In the genomic region with DNA sequence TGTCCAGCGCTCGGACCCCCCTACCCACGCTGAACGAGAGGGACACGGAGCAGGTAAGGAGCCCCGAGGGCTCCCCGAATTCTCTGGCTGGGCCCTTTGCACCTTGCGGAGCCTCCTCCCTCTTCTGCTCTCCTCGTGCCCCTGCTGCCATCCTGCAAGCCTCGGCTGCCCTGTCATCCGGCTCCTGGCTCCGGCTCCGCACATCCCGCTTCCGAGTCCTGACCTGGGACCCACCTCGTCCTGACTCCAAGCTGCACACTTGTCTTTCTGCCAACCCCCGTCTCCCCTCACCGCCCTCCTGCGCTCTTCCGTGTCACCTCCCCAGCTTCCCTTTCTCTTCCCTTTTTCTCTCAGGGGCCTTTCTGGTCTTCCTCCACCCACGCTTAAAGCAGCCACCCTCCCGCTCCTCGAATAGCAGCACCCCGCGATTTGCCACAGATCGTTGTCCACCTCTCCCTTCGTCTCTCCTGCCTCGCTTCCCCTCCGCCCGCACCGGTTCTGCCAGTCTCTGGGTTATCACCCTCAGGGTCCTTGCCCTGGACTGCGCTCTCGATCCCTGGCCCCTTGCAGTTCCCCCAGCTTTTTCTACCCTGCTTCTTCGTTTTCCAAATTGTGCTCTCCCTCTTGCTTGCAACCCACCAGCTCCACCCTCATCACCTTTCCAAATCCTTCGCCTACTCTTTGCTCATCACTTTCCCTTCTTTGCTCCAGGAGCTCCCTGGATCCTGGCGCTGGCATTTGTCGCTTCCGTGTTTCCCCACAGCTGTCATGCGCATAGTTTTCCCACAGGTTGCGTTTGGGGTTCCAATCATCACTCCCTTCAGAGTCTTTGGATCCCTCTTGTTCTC, we compare ENCODE assay signal across 8 cellular contexts. TPM values are rescaled to one million over a fixed set of nuclear protein-coding genes. Genes with fewer than 3 reads are reported as not detected.
A peak's percentile ranks its signal among the peaks of the same experiment; 100 is the strongest.
DNase-seq lines count a peak whose midpoint lies in the region; ATAC-seq, FAIRE-seq and TF ChIP-seq lines count a peak whose summit lies in the region.

No MANE protein-coding gene starts in this region.

- in situ Hi-C loops in Panc1 (cut with HindIII; ENCODE audit: low pct_unique_long_range_greater_than_20kb, low sequenced_read_pairs) (no loop called here), GM12878 (cut with MboI) (loop anchor here (5.0 kb wide), 2 partner anchors 108 to 308 kb away; no protein-coding TSS in a partner anchor)

- TF ChIP-seq EP300 in GM12878 (IDR thresholded peaks at IDR 0.05; ENCODE audit: borderline replicate concordance in 1 of 2, control insufficient read depth in 1 of 2, low read depth in 2 of 2, low read length in 2 of 2) = no peak

- ATAC-seq in GM21737 (IDR thresholded peaks at IDR 0.05; ENCODE audit: unreplicated experiment) (peak; percentile 6), Panc1 (no peak), GM12878 (peak; percentile 0; the same call in 1 of the 3 replicates), GM19463 (IDR thresholded peaks at IDR 0.05; ENCODE audit: unreplicated experiment) (no peak)

- H3K9ac ChIP-seq in GM12878 (ENCODE audit: control insufficient read depth, insufficient read depth, low read length) = peak overlapping the region; percentile 88

- peaks cover 9% of the 10 kb centered on the region for H4K20me1 ChIP-seq in GM12878 (ENCODE audit: control insufficient read depth, insufficient read depth)

- no peaks in the 10 kb centered on the region for H3K27me3 ChIP-seq in Panc1 (ENCODE audit: control insufficient read depth, insufficient read depth, low read length)
- no peaks in the 10 kb centered on the region for H3K27me3 ChIP-seq in GM12878 (replicated peaks in 1 of 2; ENCODE audit: control insufficient read depth in 2 of 2, insufficient read depth in 2 of 2, low read length in 1 of 2)

- no peak for FAIRE-seq in GM12878 (lab: Jason Lieb, UNC)

- SMC1A ChIA-PET in GM12878 (lab: Charles Lee; ENCODE audit: uncharacterized antibody, unreplicated experiment) = interaction anchor here (0.6 to 18.4 kb wide), 8 partner anchors 10 to 146 kb away, joined by 3 to 234 read pairs (median 12); no protein-coding TSS in a partner anchor

- POLR2A ChIA-PET in Panc1 (lab: Charles Lee) = interaction anchor here (0.6 to 0.7 kb wide), 2 partner anchors 24 to 57 kb away, joined by 3 read pairs; no protein-coding TSS in a partner anchor
- POLR2A ChIA-PET in GM12878 (lab: Charles Lee) = interaction anchor here (0.6 to 1.9 kb wide), 6 partner anchors 11 to 112 kb away, joined by 3 to 8 read pairs (median 4); no protein-coding TSS in a partner anchor

- RAD21 ChIA-PET in GM12878 (lab: Charles Lee; ENCODE audit: unreplicated experiment) = interaction anchor here (0.9 to 7.1 kb wide), 13 partner anchors 8 to 135 kb away, joined by 3 to 101 read pairs (median 4); partner anchors contain the start of genes COX8A and NAA40

- H3K4me2 ChIP-seq in GM12878 (ENCODE audit: control insufficient read depth, insufficient read depth) = peak overlapping the region; percentile 91

- 2% methylated on average over 38 of the region's 40 CpGs for WGBS in GM12878 (ENCODE audit: insufficient coverage, insufficient replicate concordance, low lambda C conversion rate, missing lambda C conversion rate)

- CTCF ChIA-PET in Panc1 (lab: Charles Lee) = interaction anchor here (0.7 kb wide), 1 partner anchor 158 kb away, joined by 5 read pairs; no protein-coding TSS in a partner anchor
- CTCF ChIA-PET in GM12878 (lab: Yijun Ruan, JAX) = interaction anchor here (0.6 to 8.5 kb wide), 8 partner anchors 16 to 107 kb away, joined by 3 to 271 read pairs (median 6); no protein-coding TSS in a partner anchor

- TF ChIP-seq POLR2A in GM12878 (IDR thresholded peaks at IDR 0.05; ENCODE audit: low read depth, low read length) = no peak

- H3K79me2 ChIP-seq in GM12878 (ENCODE audit: control insufficient read depth, insufficient read depth, low read length) = peaks cover 56% of the 10 kb centered on the region

- BruUV-seq in Panc1 (replicated peaks; lab: Mats Ljungman, UMichigan) (no TSS peak), GM12878 (replicated peaks; lab: Mats Ljungman, UMichigan) (TSS peak; percentile 71)

- no peaks in the 10 kb centered on the region for H3K9me3 ChIP-seq in Panc1 (ENCODE audit: control insufficient read depth, insufficient read depth, low read depth, low read length)
- no peaks in the 10 kb centered on the region for H3K9me3 ChIP-seq in GM12878 (replicated peaks; ENCODE audit: control insufficient read depth, insufficient read depth, low read length)

- H3K4me1 ChIP-seq in Panc1 (ENCODE audit: control insufficient read depth, insufficient read depth, low read length) (peaks cover 18% of the 10 kb centered on the region), GM12878 (ENCODE audit: control insufficient read depth, insufficient read depth, low read length) (peaks cover 22% of the 10 kb centered on the region)

- no peak overlapping the region; the same call in 1 of the 2 replicates for H2AFZ ChIP-seq in GM12878 (ENCODE audit: control insufficient read depth, low read depth, low read length)

- H3K27ac ChIP-seq in Panc1 (ENCODE audit: low read length) (peak overlapping the region; percentile 88), GM12878 (ENCODE audit: control insufficient read depth, insufficient read depth) (peak overlapping the region; percentile 82)

- H3K36me3 ChIP-seq in Panc1 (ENCODE audit: control insufficient read depth, insufficient read depth, low read length) (no peaks in the 10 kb centered on the region), GM12878 (ENCODE audit: control insufficient read depth in 2 of 2, insufficient read depth in 2 of 2, low read length in 1 of 2) (peaks cover 0 to 2% of the 10 kb centered on the region in 2 experiments; a peak in 2 of 4 replicates)

- peak; percentile 45 for DNase-seq in CMK (ENCODE audit: low read depth)
- DNase-seq in Panc1 (ENCODE audit: low read depth, low spot score) = no peak
- no peak for DNase-seq in GM12878 (ENCODE audit: low read depth, low spot score)
- DNase-seq in kidney tubule cell (ENCODE audit: low spot score) = peak; percentile 29
- DNase-seq in stimulated activated CD4-positive, alpha-beta T cell treated with anti-CD3 and anti-CD28 coated beads, Interleukin-4, amount 100 ng/mL, for 24 hours = peak; percentile 28
- no peak for DNase-seq in GOT3 (lab: John Stamatoyannopoulos, UW)

- no peak for TF ChIP-seq RAD21 in GM12878 (IDR thresholded peaks at IDR 0.05; ENCODE audit: insufficient read depth, low read depth, low read length)

- H3K4me3 ChIP-seq in Panc1 (ENCODE audit: low read depth in 2 of 2, low read length in 2 of 2) = peak overlapping the region; percentile 88 to 94
- peak overlapping the region; percentile 99 for H3K4me3 ChIP-seq in GM12878

- TF ChIP-seq CTCF in Panc1 (IDR thresholded peaks at IDR 0.05) (no peak), GM12878 (IDR thresholded peaks at IDR 0.05 in 2 of 3, conservative IDR thresholded peaks at IDR 0.05 in 1 of 3; ENCODE audit: control insufficient read depth in 2 of 3, extremely low read depth in 1 of 3, insufficient read depth in 1 of 3, low read depth in 3 of 3, low read length in 3 of 3) (no peak)

- intact Hi-C loops in Panc1 (cut with micrococcal nuclease; ENCODE audit: unreplicated experiment) = loop anchor here (10.0 kb wide), 2 partner anchors 75 to 315 kb away; partner anchors contain the start of gene ZFTA
- intact Hi-C loops in GM12878 (cut with micrococcal nuclease; ENCODE audit: unreplicated experiment) = loop anchor here (1.0 to 5.0 kb wide), 2 partner anchors 33 to 72 kb away; partner anchors contain the start of gene ZFTA

TF ChIP-seq in GM12878, 131 proteins besides CTCF, POLR2A, EP300 and RAD21 (continues in another document):
- TF ChIP-seq MTA3 (IDR thresholded peaks at IDR 0.05; ENCODE audit: borderline replicate concordance, low read length) = no peak
- TF ChIP-seq MXI1 (IDR thresholded peaks at IDR 0.05; ENCODE audit: low read depth, low read length) = no peak
- no peak for TF ChIP-seq ZNF384 (IDR thresholded peaks at IDR 0.05; ENCODE audit: borderline replicate concordance, low read depth, low read length)

RNA-seq across cellular contexts. Expression of gene MARK2, which starts 0.8 kb away (rescaled TPM):
- 41.1 TPM for total RNA-seq in Panc1 (2021; ENCODE audit: unreplicated experiment)
- polyA plus RNA-seq in Panc1 (2012; ENCODE audit: insufficient read length) = 28.8 TPM
- total RNA-seq in GM12878 (2013; cell fraction: nucleolus; rRNA removed) = 23.7 and 26.6 TPM in 2 replicates
- total RNA-seq in GM12878 (2014; rRNA removed) = 10.7 and 14.8 TPM in 2 replicates
- 9.3 and 9.7 TPM in 2 replicates for total RNA-seq in GM12878 (2014; rRNA removed; fragmentation: Illumina TruSeq; extraction: Trizol)
- 29.5 and 30.0 TPM in 2 replicates for total RNA-seq in GM12878 (2021)
- polyA plus RNA-seq in GM12878 (2011; ENCODE audit: low read depth) = 7.8 TPM
- polyA plus RNA-seq in GM12878 (2011; rRNA removed) = 11.3 and 14.5 TPM in 2 replicates
- 13.9 and 15.3 TPM in 2 replicates for polyA plus RNA-seq in GM12878 (2011; cell fraction: cytosol; rRNA removed)
- polyA plus RNA-seq in GM12878 (2011; cell fraction: nucleus; rRNA removed) = 21.1 and 29.6 TPM in 2 replicates
- polyA plus RNA-seq in GM12878 (2012) = 12.7 and 13.2 TPM in 2 replicates
- 13.6 and 16.1 TPM in 2 replicates for polyA plus RNA-seq in GM12878 (2014; fragmentation: Illumina TruSeq; extraction: Trizol)
- polyA plus RNA-seq in GM12878 (2014; fragmentation: Nextera tagmentation; extraction: Ambion mirVana) = under 1 TPM; 0.19 to 0.40 TPM
- 20.2 and 22.2 TPM in 2 replicates for polyA plus RNA-seq in GM12878 (2014; rRNA removed)
- 10 to 100 TPM in 1 of 2 experiments, 1 to 10 TPM in 1; 4.1 to 11.9 TPM for polyA plus RNA-seq in GM12878 (2016; fragmentation: Nextera tagmentation; extraction: Ambion mirVana)
- 20.0 and 24.5 TPM in 2 replicates for polyA minus RNA-seq in GM12878 (2011; rRNA and poly(A)+ RNA removed)
- polyA minus RNA-seq in GM12878 (2011; cell fraction: cytosol; rRNA and poly(A)+ RNA removed) = 14.2 and 16.5 TPM in 2 replicates
- polyA minus RNA-seq in GM12878 (2011; cell fraction: nucleus; rRNA and poly(A)+ RNA removed) = 8.9 and 19.0 TPM in 2 replicates

RNA-seq across cellular contexts. Expression of gene SPINDOC, which starts 26.5 kb away (rescaled TPM):
- total RNA-seq in Panc1 (2021; ENCODE audit: unreplicated experiment) = 59.1 TPM
- polyA plus RNA-seq in Panc1 (2012; ENCODE audit: insufficient read length) = 69.5 TPM
- total RNA-seq in GM12878 (2013; cell fraction: nucleolus; rRNA removed) = 23.3 and 29.2 TPM in 2 replicates
- total RNA-seq in GM12878 (2014; rRNA removed) = 27.5 and 32.6 TPM in 2 replicates
- total RNA-seq in GM12878 (2014; rRNA removed; fragmentation: Illumina TruSeq; extraction: Trizol) = 17.9 and 22.5 TPM in 2 replicates
- 31.5 and 36.3 TPM in 2 replicates for total RNA-seq in GM12878 (2021)
- 5.0 TPM for polyA plus RNA-seq in GM12878 (2011; ENCODE audit: low read depth)
- polyA plus RNA-seq in GM12878 (2011; rRNA removed) = 11.9 and 19.0 TPM in 2 replicates
- 25.5 and 40.3 TPM in 2 replicates for polyA plus RNA-seq in GM12878 (2011; cell fraction: cytosol; rRNA removed)
- polyA plus RNA-seq in GM12878 (2011; cell fraction: nucleus; rRNA removed) = 28.1 and 40.9 TPM in 2 replicates
- polyA plus RNA-seq in GM12878 (2012) = 16.2 and 23.1 TPM in 2 replicates
- polyA plus RNA-seq in GM12878 (2014; fragmentation: Illumina TruSeq; extraction: Trizol) = 6.3 and 14.7 TPM in 2 replicates
- 1 to 10 TPM; 1.1 to 1.2 TPM for polyA plus RNA-seq in GM12878 (2014; fragmentation: Nextera tagmentation; extraction: Ambion mirVana)
- 38.2 and 41.4 TPM in 2 replicates for polyA plus RNA-seq in GM12878 (2014; rRNA removed)
- 1 to 10 TPM in 1 of 2 experiments, under 1 TPM in 1; 0.88 to 1.2 TPM for polyA plus RNA-seq in GM12878 (2016; fragmentation: Nextera tagmentation; extraction: Ambion mirVana)
- polyA minus RNA-seq in GM12878 (2011; rRNA and poly(A)+ RNA removed) = 8.3 and 14.2 TPM in 2 replicates
- 8.4 and 9.9 TPM in 2 replicates for polyA minus RNA-seq in GM12878 (2011; cell fraction: cytosol; rRNA and poly(A)+ RNA removed)
- 9.6 and 12.7 TPM in 2 replicates for polyA minus RNA-seq in GM12878 (2011; cell fraction: nucleus; rRNA and poly(A)+ RNA removed)

Comparison
In these comparisons a context has a peak if more than half of its experiments do, and no peak if none do; other contexts are left out.
1. DNase-seq: peak in CMK (single experiment), kidney tubule cell (single experiment) and stimulated activated CD4-positive, alpha-beta T cell treated with anti-CD3 and anti-CD28 coated beads, Interleukin-4, amount 100 ng/mL, for 24 hours (single experiment); none in Panc1 (single experiment), GM12878 (single experiment) and GOT3 (single experiment).
2. ATAC-seq: peak in GM21737 (single experiment) and GM12878 (single experiment); none in Panc1 (single experiment) and GM19463 (single experiment).